In genomic region chr1:204453141-204453772, GRCh38 we compare ENCODE assay signal across 9 cellular contexts. TPM values are rescaled to one million over a fixed set of nuclear protein-coding genes. Genes with fewer than 3 reads are reported as not detected.
DNase-seq lines count a peak whose midpoint lies in the region; ATAC-seq and TF ChIP-seq lines count a peak whose summit lies in the region.
"Had no signal": no experiment of that assay in that cellular context is flagged by ENCODE, and none has a peak within 500 bp of the region (broad histone marks: within the 10 kb centered on the region; RNA-seq: fewer than 3 reads in every experiment).

No MANE protein-coding gene starts in this region.

- BruUV-seq in A673 (replicated peaks; lab: Mats Ljungman, UMichigan), result no TSS peak

- POLR2A ChIA-PET in A673 (lab: Charles Lee; ENCODE audit: low non-redundant PET), result interaction anchor here (0.6 kb wide), 1 partner anchor 24 kb away, joined by 4 read pairs; no protein-coding TSS in a partner anchor

- no peaks in the 10 kb centered on the region for H3K36me3 ChIP-seq in A673 (ENCODE audit: insufficient read depth, low read length, poor library complexity, severe bottlenecking)

- TF ChIP-seq CTCF in A673 (conservative IDR thresholded peaks at IDR 0.05; ENCODE audit: low read depth, low read length), result no peak

- peaks cover 71% of the 10 kb centered on the region for H3K4me1 ChIP-seq in A673 (ENCODE audit: insufficient read depth, low read length, poor library complexity, severe bottlenecking)

- no peak overlapping the region for H3K4me3 ChIP-seq in A673 (ENCODE audit: low read depth, low read length, poor library complexity, severe bottlenecking)

- peak; percentile 65 for ATAC-seq in GM21515 (IDR thresholded peaks at IDR 0.05; ENCODE audit: unreplicated experiment)

- no peaks in the 10 kb centered on the region for H3K9me3 ChIP-seq in A673 (ENCODE audit: low read depth, low read length, poor library complexity, severe bottlenecking)

- intact Hi-C loops in A673 (cut with micrococcal nuclease; ENCODE audit: unreplicated experiment), result no loop called here

- peak overlapping the region; percentile 0 for H3K27ac ChIP-seq in A673 (ENCODE audit: low read depth, low read length, poor library complexity, severe bottlenecking)
- H3K27ac ChIP-seq: VCaP had no signal

- CTCF ChIA-PET in A673 (lab: Charles Lee), result interaction anchor here (0.9 to 1.4 kb wide), 2 partner anchors 22 to 50 kb away, joined by 3 to 11 read pairs; no protein-coding TSS in a partner anchor

- DNase-seq in A673 (ENCODE audit: low spot score) (peak; percentile 96), NCI-H1417 (lab: John Stamatoyannopoulos, UW) (peak in 2 of 3 experiments; percentile 54 to 74), NCI-H128 (lab: John Stamatoyannopoulos, UW; ENCODE audit: unreplicated experiment) (no peak), NCI-H146 treated with DMSO at 0.1 percent for 48 hours (lab: John Stamatoyannopoulos, UW; ENCODE audit: unreplicated experiment) (no peak), HCEC 1CT (no peak)
- peak in 3 of 4 experiments; percentile 10 to 39 (median 34) for DNase-seq in activated naive CD4-positive, alpha-beta T cell (lab: John Stamatoyannopoulos, UW)
- DNase-seq in stimulated activated CD4-positive, alpha-beta T cell treated with anti-CD3 and anti-CD28 coated beads, Interleukin-1b, Interleukin-23, amount 100 ng/mL, for 4 hours (ENCODE audit: low read depth in 2 of 2), result peak; percentile 55 to 71

- H3K27me3 ChIP-seq in A673 (replicated peaks; ENCODE audit: insufficient read depth, low read depth, low read length, poor library complexity), result no peaks in the 10 kb centered on the region

RNA-seq across cellular contexts. Expression of gene PIK3C2B, which starts 41.3 kb away (rescaled TPM):
- 18.0 and 25.5 TPM in 2 replicates for total RNA-seq in A673 (2021)

RNA-seq across cellular contexts. Expression of gene PPP1R15B, which starts 41.6 kb away (rescaled TPM):
- 46.9 and 52.5 TPM in 2 replicates for total RNA-seq in A673 (2021)

Comparison
In these comparisons a context has a peak if more than half of its experiments do, and no peak if none do; other contexts are left out.
1. DNase-seq: peak in A673 (single experiment), NCI-H1417 (2 of 3), activated naive CD4-positive, alpha-beta T cell (3 of 4) and stimulated activated CD4-positive, alpha-beta T cell treated with anti-CD3 and anti-CD28 coated beads, Interleukin-1b, Interleukin-23, amount 100 ng/mL, for 4 hours (2 of 2); none in NCI-H128 (single experiment), NCI-H146 treated with DMSO at 0.1 percent for 48 hours (single experiment) and HCEC 1CT (single experiment).